In genomic region chr4:14607578-14607977, GRCh38 we compare ENCODE assay signal across 1 cellular context.
TF ChIP-seq lines count a peak whose summit lies in the region.

No MANE protein-coding gene starts in this region.

TF ChIP-seq in IMR-90, 13 proteins besides CTCF, POLR2A, EP300 and RAD21:
- TF ChIP-seq NFE2L2 (IDR thresholded peaks at IDR 0.05; ENCODE audit: low read depth, low read length): no peak
- TF ChIP-seq BHLHE40 (IDR thresholded peaks at IDR 0.05; ENCODE audit: low read depth, low read length): no peak
- TF ChIP-seq CEBPB (IDR thresholded peaks at IDR 0.05; ENCODE audit: low read depth, low read length): peak; percentile 40; the same call in 1 of the 2 replicates
- no peak for TF ChIP-seq MAFK (IDR thresholded peaks at IDR 0.05; ENCODE audit: low read depth, low read length)
- no peak for TF ChIP-seq RCOR1 (IDR thresholded peaks at IDR 0.05; ENCODE audit: insufficient replicate concordance, low read length)
